In the genomic region with DNA sequence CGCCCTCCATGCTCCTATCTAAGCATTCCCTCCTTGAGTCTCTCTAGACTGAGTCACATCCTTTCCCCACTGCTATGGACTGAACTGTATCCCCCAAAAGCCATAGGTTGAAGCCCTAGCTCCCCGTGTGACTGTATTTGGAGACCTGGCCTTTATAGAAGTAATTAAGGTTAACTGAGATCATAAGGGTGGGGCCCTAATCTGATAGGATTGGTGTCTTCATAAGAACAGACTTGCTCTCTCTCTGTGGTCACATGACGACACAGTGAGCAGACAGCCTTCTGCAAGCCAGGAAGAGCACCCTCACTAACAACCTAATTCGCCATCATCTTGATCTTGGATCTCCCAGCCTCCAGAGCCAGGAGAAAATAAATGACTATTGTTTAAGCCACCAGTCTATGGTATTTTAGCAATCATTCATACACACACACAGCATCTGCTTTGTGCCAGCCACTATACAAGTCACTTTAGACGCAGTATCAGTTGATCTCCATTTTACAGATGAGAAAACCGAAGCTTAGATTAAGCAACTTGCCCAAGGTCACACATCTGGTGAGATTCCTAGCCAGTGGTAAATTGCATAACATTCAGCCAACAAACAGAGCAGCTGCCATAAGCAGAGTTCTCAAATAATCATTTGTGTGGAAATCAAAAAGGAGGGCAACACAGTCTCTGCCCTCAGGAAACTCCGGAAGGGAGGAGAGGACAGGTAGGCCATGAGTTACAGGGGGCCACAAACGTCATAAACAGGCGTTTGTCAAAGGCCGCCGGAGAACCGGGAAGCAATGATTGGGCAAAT, we compare ENCODE assay signal across 10 cellular contexts.
DNase-seq lines count a peak whose midpoint lies in the region; ATAC-seq and TF ChIP-seq lines count a peak whose summit lies in the region.
"Had no signal": no experiment of that assay in that cellular context is flagged by ENCODE, and none has a peak within 500 bp of the region (broad histone marks: within the 10 kb centered on the region; RNA-seq: fewer than 3 reads in every experiment).

No MANE protein-coding gene starts in this region.

- no peaks in the 10 kb centered on the region for H3K36me3 Mint-ChIP-seq in activated CD4-positive, alpha-beta T cell treated with anti-CD3 and anti-CD28 coated beads for 36 hours (ENCODE audit: low read depth)

- no peak for TF ChIP-seq CTCF in RWPE2 (IDR thresholded peaks at IDR 0.05; ENCODE audit: poor library complexity, severe bottlenecking)
- TF ChIP-seq CTCF in esophagus muscularis mucosa (IDR thresholded peaks at IDR 0.05), result no peak
- TF ChIP-seq CTCF in ovary (IDR thresholded peaks at IDR 0.05), result no peak

- peaks cover 7% of the 10 kb centered on the region for H3K9me3 ChIP-seq in RWPE2 (ENCODE audit: severe bottlenecking)
- H3K9me3 ChIP-seq in esophagus muscularis mucosa, result no peaks in the 10 kb centered on the region
- no peaks in the 10 kb centered on the region for H3K9me3 ChIP-seq in ovary

- TF ChIP-seq EP300 in esophagus muscularis mucosa (IDR thresholded peaks at IDR 0.05) (no peak), ovary (IDR thresholded peaks at IDR 0.05) (no peak)

- 95% methylated on average over 12 of the region's 12 CpGs for WGBS in esophagus muscularis mucosa
- 82 to 90% (median 88%) methylated on average over 12 of the region's 12 CpGs for WGBS in ovary, 3 donors

- H3K9me3 Mint-ChIP-seq in activated CD4-positive, alpha-beta T cell treated with anti-CD3 and anti-CD28 coated beads for 36 hours (ENCODE audit: low read depth), result no peaks in the 10 kb centered on the region

- no peak for DNase-seq in activated CD4-positive, alpha-beta T cell treated with anti-CD3 and anti-CD28 coated beads for 36 hours
- no peak for DNase-seq in activated CD4-positive, alpha-beta T cell treated with anti-CD3 and anti-CD28 coated beads for 4 hours
- no peak for DNase-seq in RWPE2 (ENCODE audit: low spot score)
- no peak for DNase-seq in esophagus muscularis mucosa (ENCODE audit: extremely low spot score)
- no peak for DNase-seq in NCI-H345 (lab: John Stamatoyannopoulos, UW)
- no peak for DNase-seq in ovary
- DNase-seq: occipital lobe, T1000 had no signal

- ATAC-seq in activated CD4-positive, alpha-beta T cell treated with anti-CD3 and anti-CD28 coated beads for 36 hours, result no peak
- ATAC-seq in RWPE2 (ENCODE audit: low read depth) (0 out of 3 replicates have a peak, but pooled peaks have one; percentile 17), HG02884 (IDR thresholded peaks at IDR 0.05; ENCODE audit: unreplicated experiment) (no peak)

- intact Hi-C loops in activated CD4-positive, alpha-beta T cell treated with anti-CD3 and anti-CD28 coated beads for 36 hours (cut with DNase I, micrococcal nuclease), result loop anchor here (1.0 to 5.0 kb wide), 3 partner anchors 68 to 418 kb away; a partner anchor contains a TSS
- intact Hi-C loops in esophagus muscularis mucosa (cut with DNase I), result loop anchor here (5.0 to 10.0 kb wide), 3 partner anchors 63 to 287 kb away; no protein-coding TSS in a partner anchor
- intact Hi-C loops in ovary (cut with DNase I), result loop anchor here in 3 of 4 donors (10.0 kb wide), 2 partner anchors 65 to 245 kb away; a partner anchor contains a TSS

- H3K27me3 ChIP-seq in RWPE2 (ENCODE audit: insufficient read depth, poor library complexity, severe bottlenecking), result no peaks in the 10 kb centered on the region
- no peaks in the 10 kb centered on the region for H3K27me3 ChIP-seq in esophagus muscularis mucosa
- H3K27me3 ChIP-seq in ovary, result no peaks in the 10 kb centered on the region

- peak overlapping the region; percentile 13 for H3K4me3 Mint-ChIP-seq in activated CD4-positive, alpha-beta T cell treated with anti-CD3 and anti-CD28 coated beads for 36 hours

- peaks cover 24% of the 10 kb centered on the region for H3K4me1 Mint-ChIP-seq in activated CD4-positive, alpha-beta T cell treated with anti-CD3 and anti-CD28 coated beads for 36 hours

- H3K36me3 ChIP-seq in RWPE2 (ENCODE audit: low read depth), result no peaks in the 10 kb centered on the region
- no peaks in the 10 kb centered on the region for H3K36me3 ChIP-seq in esophagus muscularis mucosa
- no peaks in the 10 kb centered on the region for H3K36me3 ChIP-seq in ovary

- H3K27ac ChIP-seq in RWPE2 (ENCODE audit: poor library complexity, severe bottlenecking) (peak overlapping the region; percentile 73), esophagus muscularis mucosa (replicated peaks in 1 of 4) (peak overlapping the region; percentile 78 to 88 (median 84)), skin epidermis (peak overlapping the region in 17 of 21 experiments; percentile 18 to 87 (median 72)), ovary (no peak overlapping the region)

- H3K4me3 ChIP-seq in RWPE2 (ENCODE audit: severe bottlenecking) (no peak overlapping the region), esophagus muscularis mucosa (no peak overlapping the region), skin epidermis (no peak overlapping the region), ovary (no peak overlapping the region)

- CTCF ChIA-PET in activated CD4-positive, alpha-beta T cell treated with anti-CD3 and anti-CD28 coated beads for 36 hours (lab: Charles Lee), result no interaction called here

- peaks cover 29% of the 10 kb centered on the region for H3K27me3 Mint-ChIP-seq in activated CD4-positive, alpha-beta T cell treated with anti-CD3 and anti-CD28 coated beads for 36 hours

- no peak for TF ChIP-seq POLR2A in esophagus muscularis mucosa (IDR thresholded peaks at IDR 0.05; ENCODE audit: low read depth)
- TF ChIP-seq POLR2A in ovary (IDR thresholded peaks at IDR 0.05), result no peak

- POLR2A ChIA-PET in activated CD4-positive, alpha-beta T cell treated with anti-CD3 and anti-CD28 coated beads for 36 hours (lab: Charles Lee), result no interaction called here

- H3K4me1 ChIP-seq in RWPE2 (ENCODE audit: insufficient read depth, poor library complexity, severe bottlenecking), result peaks cover 19% of the 10 kb centered on the region
- H3K4me1 ChIP-seq in esophagus muscularis mucosa, result peaks cover 18 to 23% (median 22%) of the 10 kb centered on the region in 4 donors
- peaks cover 7% of the 10 kb centered on the region for H3K4me1 ChIP-seq in ovary (ENCODE audit: insufficient read depth)

- H3K27ac Mint-ChIP-seq in activated CD4-positive, alpha-beta T cell treated with anti-CD3 and anti-CD28 coated beads for 36 hours, result no peak overlapping the region

Comparison
In these comparisons a context has a peak if more than half of its experiments do, and no peak if none do; other contexts are left out.
1. H3K27ac ChIP-seq: peak in RWPE2 (single experiment), esophagus muscularis mucosa (4 of 4) and skin epidermis (17 of 21); none in ovary (0 of 2).